Comparison of ENCODE assay signal across 18 cellular contexts in the genomic region with DNA sequence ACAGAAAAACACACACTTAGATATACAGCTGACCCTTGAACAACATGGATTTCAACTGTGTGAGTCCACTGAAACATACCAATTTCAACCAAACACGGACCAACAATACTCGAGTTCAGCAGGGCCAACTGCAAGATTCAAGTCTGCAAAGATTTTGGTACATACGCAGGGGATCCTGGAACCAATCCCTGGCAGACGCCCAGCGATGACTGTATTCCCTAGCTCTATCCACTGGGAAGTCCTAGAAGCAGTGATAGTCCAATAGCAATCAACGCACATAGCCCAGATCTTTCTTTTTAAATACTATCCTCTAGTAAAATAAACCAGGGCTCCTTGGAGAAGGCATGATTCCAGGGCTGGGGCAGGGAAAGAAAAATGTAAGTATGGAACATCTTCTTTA. TPM values are rescaled to one million over a fixed set of nuclear protein-coding genes. Genes with fewer than 3 reads are reported as not detected.
A peak's percentile ranks its signal among the peaks of the same experiment; 100 is the strongest.
DNase-seq lines count a peak whose midpoint lies in the region; TF ChIP-seq lines count a peak whose summit lies in the region.
"Had no signal": no experiment of that assay in that cellular context is flagged by ENCODE, and none has a peak within 500 bp of the region (broad histone marks: within the 10 kb centered on the region; RNA-seq: fewer than 3 reads in every experiment).

No MANE protein-coding gene starts in this region.

- H3K4me1 Mint-ChIP-seq in MCF 10A (ENCODE audit: insufficient read depth, unreplicated experiment) (peaks cover 38% of the 10 kb centered on the region), neural progenitor cell (no peaks in the 10 kb centered on the region)

- H3K79me2 ChIP-seq in neural progenitor cell (ENCODE audit: low read depth), result peaks cover 21% of the 10 kb centered on the region

- CTCF ChIA-PET in MCF 10A (lab: Yijun Ruan, JAX), result interaction anchor here (0.9 to 2.0 kb wide), 7 partner anchors 9 to 143 kb away, joined by 3 to 6 read pairs (median 4); partner anchors contain the start of gene DDX59

- no peak overlapping the region for H3K4me2 ChIP-seq in neural progenitor cell
- H3K4me2 ChIP-seq: GM23338 had no signal

- H2AFZ ChIP-seq in neural progenitor cell (replicated peaks), result no peak overlapping the region
- H2AFZ ChIP-seq: GM23338 had no signal

- H3K36me3 Mint-ChIP-seq in MCF 10A (ENCODE audit: insufficient read depth, unreplicated experiment), result peaks cover 85% of the 10 kb centered on the region
- H3K36me3 Mint-ChIP-seq in neural progenitor cell, result peaks cover 47% of the 10 kb centered on the region

- H3K4me3 Mint-ChIP-seq in MCF 10A (ENCODE audit: unreplicated experiment) (no peak overlapping the region), neural progenitor cell (no peak overlapping the region)
- H3K4me3 Mint-ChIP-seq: GM23338 had no signal

- no peaks in the 10 kb centered on the region for H3K27me3 ChIP-seq in breast epithelium
- H3K27me3 ChIP-seq in neural progenitor cell, result no peaks in the 10 kb centered on the region
- no peaks in the 10 kb centered on the region for H3K27me3 ChIP-seq in uterus

- H3F3A ChIP-seq in neural progenitor cell (ENCODE audit: low read depth), result no peaks in the 10 kb centered on the region

- POLR2A ChIA-PET in MCF 10A (lab: Yijun Ruan, JAX), result interaction anchor here (1.1 to 7.3 kb wide), 9 partner anchors 9 to 140 kb away, joined by 3 to 143 read pairs (median 8); partner anchors contain the start of genes CAMSAP2, DDX59 and KIF14

- DNase-seq in MCF 10A (ENCODE audit: unreplicated experiment) (no peak), breast epithelium (ENCODE audit: low spot score in 2 of 2) (no peak), fibroblast of the aortic adventitia (ENCODE audit: low read depth) (peak; percentile 87), neural progenitor cell (ENCODE audit: low spot score) (no peak), uterus (peak; percentile 29 to 57), SHP77 treated with DMSO at 0.1 percent for 48 hours (lab: John Stamatoyannopoulos, UW) (no peak), NCI-H2227 (lab: John Stamatoyannopoulos, UW; ENCODE audit: unreplicated experiment) (no peak), GDM1 (lab: John Stamatoyannopoulos, UW) (no peak)
- DNase-seq: 8988T; Caco-2; NCI-H1048; NCI-H146; NCI-H69; NK-92 treated with Interleukin-12 subunit alpha and Interleukin-12 subunit beta, amount 100 ng/mL, for 24 hours; OCI-M1 had no signal

- no peaks in the 10 kb centered on the region for H3K9me3 Mint-ChIP-seq in MCF 10A (ENCODE audit: unreplicated experiment)
- no peaks in the 10 kb centered on the region for H3K9me3 Mint-ChIP-seq in neural progenitor cell
- H3K9me3 Mint-ChIP-seq: GM23338 had no signal

- intact Hi-C loops in MCF 10A (cut with micrococcal nuclease) (no loop called here), breast epithelium (cut with DNase I; ENCODE audit: low total_unique reads) (no loop called here), uterus (cut with DNase I; ENCODE audit: low total_unique reads) (no loop called here)

- H3K27ac ChIP-seq in breast epithelium, result no peak overlapping the region
- no peak overlapping the region for H3K27ac ChIP-seq in neural progenitor cell
- no peak overlapping the region for H3K27ac ChIP-seq in uterus
- H3K27ac ChIP-seq: C4-2B, HL-60 had no signal

- BruUV-seq in MCF 10A (replicated peaks; lab: Mats Ljungman, UMichigan), result no TSS peak

- H3K4me1 ChIP-seq in breast epithelium (no peaks in the 10 kb centered on the region), neural progenitor cell (no peaks in the 10 kb centered on the region), uterus (no peaks in the 10 kb centered on the region)

- no peaks in the 10 kb centered on the region for H3K9me3 ChIP-seq in breast epithelium
- no peaks in the 10 kb centered on the region for H3K9me3 ChIP-seq in neural progenitor cell (ENCODE audit: low read depth)
- no peaks in the 10 kb centered on the region for H3K9me3 ChIP-seq in uterus
- H3K9me3 ChIP-seq: Caco-2 had no signal

- no peaks in the 10 kb centered on the region for H3K27me3 Mint-ChIP-seq in MCF 10A (ENCODE audit: insufficient read depth, unreplicated experiment)
- H3K27me3 Mint-ChIP-seq in neural progenitor cell (ENCODE audit: insufficient read depth, low read depth), result peaks cover 3% of the 10 kb centered on the region

- H3K4me3 ChIP-seq in breast epithelium (no peak overlapping the region), fibroblast of the aortic adventitia (ENCODE audit: low read depth, low read length) (no peak overlapping the region), neural progenitor cell (no peak overlapping the region), uterus (no peak overlapping the region)
- H3K4me3 ChIP-seq: GM23338 had no signal

- H3K36me3 ChIP-seq in breast epithelium, result no peaks in the 10 kb centered on the region
- H3K36me3 ChIP-seq in neural progenitor cell, result peaks cover 5% of the 10 kb centered on the region
- H3K36me3 ChIP-seq in uterus, result no peaks in the 10 kb centered on the region

- peaks cover 4% of the 10 kb centered on the region for H4K20me1 ChIP-seq in neural progenitor cell (ENCODE audit: low read depth)

- TF ChIP-seq CTCF in MCF 10A (IDR thresholded peaks at IDR 0.05; ENCODE audit: unreplicated experiment) (no peak), breast epithelium (IDR thresholded peaks at IDR 0.05) (no peak), fibroblast of the aortic adventitia (IDR thresholded peaks at IDR 0.05; ENCODE audit: insufficient read depth, low read length) (no peak), neural progenitor cell (IDR thresholded peaks at IDR 0.05) (no peak), uterus (IDR thresholded peaks at IDR 0.05) (no peak)

- peak overlapping the region; percentile 91 for H3K27ac Mint-ChIP-seq in MCF 10A (ENCODE audit: low read depth, unreplicated experiment)
- H3K27ac Mint-ChIP-seq in neural progenitor cell, result peak overlapping the region; percentile 38
- H3K27ac Mint-ChIP-seq: GM23338 had no signal

- no peak overlapping the region for H3K9ac ChIP-seq in neural progenitor cell

- TF ChIP-seq POLR2A in breast epithelium (IDR thresholded peaks at IDR 0.05) (no peak), uterus (IDR thresholded peaks at IDR 0.05) (no peak)

RNA-seq across cellular contexts. Expression of gene DDX59, which starts 9.0 kb away (rescaled TPM):
- total RNA-seq in MCF 10A (2022), result 36.6 and 50.7 TPM in 2 replicates
- total RNA-seq in breast epithelium, result 10 to 100 TPM; 23.6 to 30.1 (median 24.2) TPM
- 20.3 and 26.4 TPM in 2 replicates for total RNA-seq in fibroblast of the aortic adventitia (ENCODE audit: low replicate concordance)
- total RNA-seq in neural progenitor cell (ENCODE audit: low replicate concordance), result 27.9 and 40.7 TPM in 2 replicates
- 10 to 100 TPM in 3 of 4 donors, 1 to 10 TPM in 1; 8.2 to 30.5 (median 22.0) TPM for total RNA-seq in uterus

RNA-seq across cellular contexts. Expression of gene KIF14, which starts 40.2 kb away (rescaled TPM):
- total RNA-seq in MCF 10A (2022) (13.4 and 25.5 TPM in 2 replicates), breast epithelium (under 1 TPM; under 0.01 to 0.64 (median 0.29) TPM), fibroblast of the aortic adventitia (ENCODE audit: low replicate concordance) (1.8 and 13.4 TPM in 2 replicates), neural progenitor cell (ENCODE audit: low replicate concordance) (39.0 and 60.2 TPM in 2 replicates), uterus (1 to 10 TPM in 1 of 4 donors, under 1 TPM in 2, not detected in 1; under 0.01 to 9.2 (median 0.15) TPM)

Comparison
In these comparisons a context has a peak if more than half of its experiments do, and no peak if none do; other contexts are left out.
1. DNase-seq: peak in fibroblast of the aortic adventitia (single experiment) and uterus (2 of 2); none in MCF 10A (single experiment), breast epithelium (0 of 2), neural progenitor cell (single experiment), SHP77 treated with DMSO at 0.1 percent for 48 hours (single experiment), NCI-H2227 (single experiment) and GDM1 (single experiment).